8 cellular contexts compared by ENCODE assay signal in the genomic region with DNA sequence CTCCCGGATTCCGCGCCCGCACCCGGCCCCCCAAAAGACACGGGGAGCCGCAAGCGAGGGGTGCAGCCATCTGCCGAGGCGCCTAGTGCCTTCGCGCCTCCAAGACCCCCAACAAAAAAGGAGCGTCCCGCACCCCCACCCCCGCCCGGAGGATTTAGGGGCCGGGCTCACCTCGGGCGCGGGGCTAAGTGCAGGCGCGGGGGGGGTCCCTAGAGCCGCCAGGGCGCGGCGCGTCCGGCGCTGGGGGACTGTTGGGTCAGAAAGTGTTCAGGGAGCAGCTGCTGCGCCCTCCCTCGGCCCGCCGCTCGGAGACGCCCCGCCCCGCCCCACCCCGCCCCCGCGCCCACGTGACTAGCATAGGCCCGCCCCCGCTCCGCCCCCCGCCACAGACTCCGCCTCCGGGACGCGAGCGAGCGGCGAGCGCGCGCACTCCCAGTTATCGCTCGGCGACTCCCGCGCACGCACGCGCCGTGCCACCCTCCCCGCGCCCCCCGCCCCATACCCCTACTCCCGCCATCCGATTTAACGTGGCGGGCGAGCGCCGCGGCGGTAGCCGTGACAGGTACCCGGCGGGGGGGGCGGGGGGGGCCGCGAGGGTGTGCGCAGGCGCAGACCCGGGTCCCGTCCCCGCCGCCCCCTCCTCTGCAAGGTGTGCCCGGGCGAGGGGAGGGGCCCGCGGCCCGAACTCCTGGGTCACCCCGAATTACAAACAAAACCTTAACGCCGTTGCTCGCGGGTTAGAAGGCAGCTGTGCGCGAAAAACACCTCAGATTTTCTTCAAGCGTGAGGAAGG. TPM values are rescaled to one million over a fixed set of nuclear protein-coding genes. Genes with fewer than 3 reads are reported as not detected.
DNase-seq lines count a peak whose midpoint lies in the region; ATAC-seq lines count a peak whose summit lies in the region.

No MANE protein-coding gene starts in this region.

- H3K4me3 ChIP-seq in GM23248 (peak overlapping the region; percentile 86), iPS DF 6.9 (ENCODE audit: low read length) (peak overlapping the region; percentile 98)

- H2AFZ ChIP-seq in GM23248 = peak overlapping the region; percentile 95

- intact Hi-C loops in sciatic nerve (cut with DNase I) = no loop called here

- H3K27ac ChIP-seq in GM23248 (no peak overlapping the region; the same call in 1 of the 2 replicates), iPS DF 6.9 (ENCODE audit: low read length) (no peak overlapping the region)

- H3K36me3 ChIP-seq in GM23248 (ENCODE audit: low read depth) (no peaks in the 10 kb centered on the region), iPS DF 6.9 (ENCODE audit: control insufficient read depth, insufficient read depth, low read length) (no peaks in the 10 kb centered on the region)

- H3K9me3 ChIP-seq in GM23248 (ENCODE audit: low read depth) (no peaks in the 10 kb centered on the region), iPS DF 6.9 (ENCODE audit: control insufficient read depth, insufficient read depth, low read length) (no peaks in the 10 kb centered on the region)

- H4K20me1 ChIP-seq in GM23248 (ENCODE audit: insufficient read depth) = no peaks in the 10 kb centered on the region

- 1% methylated on average over 11 to 77 of the region's 101 CpGs for WGBS in GM23248 (ENCODE audit: low coverage in 1 of 2, low lambda C conversion rate in 2 of 2, missing lambda C conversion rate in 2 of 2), 2 experiments
- WGBS in iPS DF 6.9 (ENCODE audit: insufficient coverage, insufficient read length) = no CpG with 5 or more reads among the region's 101 CpGs

- peaks cover 30% of the 10 kb centered on the region for H3K79me2 ChIP-seq in GM23248 (ENCODE audit: insufficient read depth)

- peak overlapping the region; percentile 85 for H3K9ac ChIP-seq in GM23248

- in situ Hi-C loops in GM23248 (cut with MboI) = no loop called here

- H3K4me2 ChIP-seq in GM23248 (ENCODE audit: unreplicated experiment) = peak overlapping the region; percentile 88

- peaks cover 8% of the 10 kb centered on the region; the same call in 1 of the 2 replicates for H3K4me1 ChIP-seq in GM23248 (ENCODE audit: insufficient read depth)
- H3K4me1 ChIP-seq in iPS DF 6.9 (ENCODE audit: control insufficient read depth, insufficient read depth, low read length) = peaks cover 4% of the 10 kb centered on the region

- DNase-seq in DMS53 (lab: John Stamatoyannopoulos, UW) (peak; percentile 89), GM23248 (peak; percentile 92), NCI-H1092 (lab: John Stamatoyannopoulos, UW) (peak; percentile 72), T-helper 9 cell (peak; percentile 88), astrocyte of the hippocampus (ENCODE audit: low read depth, low spot score) (peak; percentile 90), iPS DF 6.9 (ENCODE audit: low read depth, low spot score) (no peak), sciatic nerve (ENCODE audit: low spot score) (peak; percentile 94), cortex of kidney (lab: John Stamatoyannopoulos, UW) (no peak)

- no peaks in the 10 kb centered on the region for H3K9me2 ChIP-seq in GM23248 (ENCODE audit: insufficient read depth)

- H3K27me3 ChIP-seq in GM23248 (replicated peaks; ENCODE audit: insufficient read depth) = no peaks in the 10 kb centered on the region
- no peaks in the 10 kb centered on the region for H3K27me3 ChIP-seq in iPS DF 6.9 (ENCODE audit: control insufficient read depth, insufficient read depth, low read length)

- 0 out of 2 replicates have a peak, but pooled peaks cover 8% of the 10 kb centered on the region for H3F3A ChIP-seq in GM23248 (ENCODE audit: insufficient read depth)

- ATAC-seq in sciatic nerve = peak; percentile 90

RNA-seq across cellular contexts. Expression of a gene that starts 56.2 kb away (rescaled TPM):
- not detected in 2 replicates for total RNA-seq in GM23248 (2014; rRNA removed; shearing (Covaris generic))
- polyA plus RNA-seq in GM23248 (2016; fragmentation: Nextera tagmentation; extraction: Ambion mirVana) = not detected in 2 replicates
- total RNA-seq in sciatic nerve = 0.71 TPM

Comparison
In these comparisons a context has a peak if more than half of its experiments do, and no peak if none do; other contexts are left out.
1. DNase-seq: peak in DMS53 (single experiment), GM23248 (single experiment), NCI-H1092 (single experiment), T-helper 9 cell (single experiment), astrocyte of the hippocampus (single experiment) and sciatic nerve (single experiment); none in iPS DF 6.9 (single experiment) and cortex of kidney (single experiment).